Comparison of ENCODE assay signal across 8 cellular contexts in the genomic region with DNA sequence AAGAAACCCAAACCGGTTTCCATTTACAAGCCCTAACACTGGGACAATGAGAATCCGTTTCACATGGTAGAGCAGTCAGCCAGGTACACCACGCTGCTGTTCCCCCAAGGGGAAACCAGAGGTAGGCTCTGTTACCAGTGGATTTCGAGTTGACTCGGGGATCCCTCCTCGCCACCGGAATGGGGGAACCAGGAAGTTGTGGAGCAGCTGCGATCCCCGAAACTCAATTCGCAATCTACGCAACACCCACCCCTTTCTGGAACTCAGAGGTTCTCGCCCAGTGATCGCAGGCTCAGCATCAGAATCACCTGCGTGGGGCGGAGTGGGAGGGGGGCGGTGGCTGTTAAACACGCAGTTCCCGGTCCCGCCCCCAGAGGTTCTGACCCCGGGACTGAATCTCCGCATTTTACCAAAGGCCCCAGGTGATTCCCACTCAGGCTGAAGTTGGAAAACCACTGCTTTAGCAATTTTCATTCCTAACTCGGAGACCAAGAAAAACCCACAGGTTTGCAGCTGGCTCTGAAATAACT. TPM values are rescaled to one million over a fixed set of nuclear protein-coding genes. Genes with fewer than 3 reads are reported as not detected.
DNase-seq lines count a peak whose midpoint lies in the region; ATAC-seq, FAIRE-seq and TF ChIP-seq lines count a peak whose summit lies in the region.
"Not testable (repeated sequence)": the region's sequence is repeated elsewhere in the genome, so short reads cannot be mapped to it uniquely, and the experiment has no call there.

No MANE protein-coding gene starts in this region.

- not testable (repeated sequence) for TF ChIP-seq RAD21 in K562 (CRISPR knock-in tag; conservative IDR thresholded peaks at IDR 0.05 in 1 of 2, IDR thresholded peaks at IDR 0.05 in 1 of 2)

- DNase-seq in NCI-H128 (lab: John Stamatoyannopoulos, UW; ENCODE audit: unreplicated experiment) (peak; percentile 5), K562 (ENCODE audit: extremely low read depth in 1 of 4, low spot score in 3 of 4) (peak; percentile 13 to 55 (median 20)), cardiac septum (ENCODE audit: low spot score) (peak; percentile 78), nephron progenitor cell (peak; percentile 39)
- peak; percentile 83 for DNase-seq in activated CD4-positive, alpha-beta T cell treated with anti-CD3 and anti-CD28 coated beads for 4 hours
- peak; percentile 26 for DNase-seq in stimulated activated CD8-positive, alpha-beta memory T cell treated with anti-CD3 and anti-CD28 coated beads, Interleukin-12 subunit alpha, Interleukin-12 subunit beta, amount 100 ng/mL, for 24 hours (ENCODE audit: extremely low read depth)

- under 1% methylated on average over 21 of the region's 22 CpGs for WGBS in K562 (ENCODE audit: insufficient coverage, low coverage, missing lambda C conversion rate)

- not testable (repeated sequence) for TF ChIP-seq POLR2A in K562 (conservative IDR thresholded peaks at IDR 0.05)

- not testable (repeated sequence) for H3K9me3 ChIP-seq in BLaER1; K562 (replicated peaks; ENCODE audit: control insufficient read depth, insufficient read depth, low read depth, low read length)

- H3K4me2 ChIP-seq in BLaER1 (peak overlapping the region; percentile 94), K562 (ENCODE audit: insufficient read depth, low read length) (peak overlapping the region; percentile 86)

- not testable (repeated sequence) for H3K36me3 Mint-ChIP-seq in nephron progenitor cell (ENCODE audit: low read depth)

- not testable (repeated sequence) for H3K27me3 ChIP-seq in BLaER1; K562 (ENCODE audit: control insufficient read depth in 2 of 2, insufficient read depth in 2 of 2, low read length in 2 of 2)

- CTCF ChIA-PET in K562 (lab: Yijun Ruan, JAX; ENCODE audit: low intra/inter-chr PET ratio), result not testable (repeated sequence)

- H3K9ac ChIP-seq in BLaER1, result peak overlapping the region; percentile 83
- H3K9ac ChIP-seq in K562 (ENCODE audit: insufficient read depth in 1 of 2, low read depth in 2 of 2, low read length in 2 of 2), result peak overlapping the region; percentile 51 to 91

- peaks cover 30% of the 10 kb centered on the region for H3K4me1 Mint-ChIP-seq in nephron progenitor cell

- not testable (repeated sequence) for BruUV-seq in K562 (replicated peaks; lab: Mats Ljungman, UMichigan)

- TF ChIP-seq EP300 in K562 (IDR thresholded peaks at IDR 0.05; ENCODE audit: low read length), result not testable (repeated sequence)

- POLR2A ChIA-PET in K562 (lab: Yijun Ruan, JAX), result not testable (repeated sequence)

- H4K20me1 ChIP-seq in BLaER1, result peaks cover 51% of the 10 kb centered on the region
- H4K20me1 ChIP-seq in K562 (replicated peaks; ENCODE audit: control insufficient read depth, insufficient read depth, low read length), result not testable (repeated sequence)

- not testable (repeated sequence) for H3K36me3 ChIP-seq in BLaER1; K562 (ENCODE audit: control insufficient read depth, insufficient read depth, low read length)

- not testable (repeated sequence) for FAIRE-seq in K562 (lab: Jason Lieb, UNC)

- H2AFZ ChIP-seq in K562 (ENCODE audit: low read depth, low read length), result peak overlapping the region; percentile 87

- H3K27ac Mint-ChIP-seq in nephron progenitor cell, result not testable (repeated sequence)

- not testable (repeated sequence) for TF ChIP-seq CTCF in K562 (IDR thresholded peaks at IDR 0.05 in 2 of 3, conservative IDR thresholded peaks at IDR 0.05 in 1 of 3; ENCODE audit: insufficient read depth in 2 of 3, low read depth in 1 of 3, low read length in 3 of 3); nephron progenitor cell (IDR thresholded peaks at IDR 0.05)

- H3K27me3 Mint-ChIP-seq in nephron progenitor cell (ENCODE audit: low read depth, poor library complexity), result peaks cover 23% of the 10 kb centered on the region

- H3K27ac ChIP-seq in BLaER1, result peak overlapping the region; percentile 78
- H3K27ac ChIP-seq in K562 (ENCODE audit: extremely low read depth, low read depth, low read length), result not testable (repeated sequence)

- not testable (repeated sequence) for H3K9me1 ChIP-seq in K562 (ENCODE audit: control insufficient read depth, insufficient read depth, low read length)

- H3K79me2 ChIP-seq in K562 (ENCODE audit: control insufficient read depth, insufficient read depth, low read length), result peaks cover 15% of the 10 kb centered on the region

- H3K4me3 ChIP-seq in BLaER1 (peak overlapping the region; percentile 81), K562 (peak overlapping the region; percentile 68)

- in situ Hi-C loops in K562 (cut with MboI), result not testable (repeated sequence)

- intact Hi-C loops in K562 (cut with micrococcal nuclease); cardiac septum (cut with DNase I): not testable (repeated sequence)

- not testable (repeated sequence) for H3K9me3 Mint-ChIP-seq in nephron progenitor cell

- peak overlapping the region; percentile 83 for H3K4me3 Mint-ChIP-seq in nephron progenitor cell

- ATAC-seq in GM21717 (IDR thresholded peaks at IDR 0.05; ENCODE audit: unreplicated experiment) (peak; percentile 32), K562 (peak; percentile 45)

- peaks cover 27% of the 10 kb centered on the region for H3K4me1 ChIP-seq in BLaER1
- H3K4me1 ChIP-seq in K562 (replicated peaks in 1 of 2; ENCODE audit: control insufficient read depth in 2 of 2, insufficient read depth in 2 of 2, low read length in 2 of 2), result peaks cover 0 to 11% of the 10 kb centered on the region in 2 experiments; a peak in 3 of 5 replicates

TF ChIP-seq in K562, 482 proteins besides CTCF, POLR2A, EP300 and RAD21 (continues in another document):
- TF ChIP-seq, protein P1, sequence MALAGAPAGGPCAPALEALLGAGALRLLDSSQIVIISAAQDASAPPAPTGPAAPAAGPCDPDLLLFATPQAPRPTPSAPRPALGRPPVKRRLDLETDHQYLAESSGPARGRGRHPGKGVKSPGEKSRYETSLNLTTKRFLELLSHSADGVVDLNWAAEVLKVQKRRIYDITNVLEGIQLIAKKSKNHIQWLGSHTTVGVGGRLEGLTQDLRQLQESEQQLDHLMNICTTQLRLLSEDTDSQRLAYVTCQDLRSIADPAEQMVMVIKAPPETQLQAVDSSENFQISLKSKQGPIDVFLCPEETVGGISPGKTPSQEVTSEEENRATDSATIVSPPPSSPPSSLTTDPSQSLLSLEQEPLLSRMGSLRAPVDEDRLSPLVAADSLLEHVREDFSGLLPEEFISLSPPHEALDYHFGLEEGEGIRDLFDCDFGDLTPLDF (CRISPR knock-in tag; IDR thresholded peaks at IDR 0.05), result 0 out of 2 replicates have a peak, but pooled peaks have one; percentile 21
- TF ChIP-seq CXXC5 (CRISPR knock-in tag; IDR thresholded peaks at IDR 0.05), result peak; percentile 22; the same call in 1 of the 2 replicates
- 0 out of 2 replicates have a peak, but pooled peaks have one; percentile 20 for TF ChIP-seq CTBP1 (IDR thresholded peaks at IDR 0.05; ENCODE audit: borderline replicate concordance)
- TF ChIP-seq, protein P2, sequence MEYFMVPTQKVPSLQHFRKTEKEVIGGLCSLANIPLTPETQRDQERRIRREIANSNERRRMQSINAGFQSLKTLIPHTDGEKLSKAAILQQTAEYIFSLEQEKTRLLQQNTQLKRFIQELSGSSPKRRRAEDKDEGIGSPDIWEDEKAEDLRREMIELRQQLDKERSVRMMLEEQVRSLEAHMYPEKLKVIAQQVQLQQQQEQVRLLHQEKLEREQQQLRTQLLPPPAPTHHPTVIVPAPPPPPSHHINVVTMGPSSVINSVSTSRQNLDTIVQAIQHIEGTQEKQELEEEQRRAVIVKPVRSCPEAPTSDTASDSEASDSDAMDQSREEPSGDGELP (CRISPR knock-in tag; IDR thresholded peaks at IDR 0.05; ENCODE audit: borderline replicate concordance), result peak; percentile 43
- TF ChIP-seq ZEB2 (IDR thresholded peaks at IDR 0.05), result 0 out of 2 replicates have a peak, but pooled peaks have one; percentile 21
- 0 out of 2 replicates have a peak, but pooled peaks have one; percentile 22 for TF ChIP-seq CREM (IDR thresholded peaks at IDR 0.05; ENCODE audit: low read depth)
- TF ChIP-seq HDAC1 (IDR thresholded peaks at IDR 0.05), result peak in 1 of 2 experiments; percentile 27; a peak in 1 of 4 replicates
- peak; percentile 76 for TF ChIP-seq HNRNPLL (IDR thresholded peaks at IDR 0.05; ENCODE audit: low read depth, low read length, poor library complexity, severe bottlenecking)
- peak; percentile 28; the same call in 1 of the 2 replicates for TF ChIP-seq EGR1 (conservative IDR thresholded peaks at IDR 0.05)
- TF ChIP-seq, protein P3, sequence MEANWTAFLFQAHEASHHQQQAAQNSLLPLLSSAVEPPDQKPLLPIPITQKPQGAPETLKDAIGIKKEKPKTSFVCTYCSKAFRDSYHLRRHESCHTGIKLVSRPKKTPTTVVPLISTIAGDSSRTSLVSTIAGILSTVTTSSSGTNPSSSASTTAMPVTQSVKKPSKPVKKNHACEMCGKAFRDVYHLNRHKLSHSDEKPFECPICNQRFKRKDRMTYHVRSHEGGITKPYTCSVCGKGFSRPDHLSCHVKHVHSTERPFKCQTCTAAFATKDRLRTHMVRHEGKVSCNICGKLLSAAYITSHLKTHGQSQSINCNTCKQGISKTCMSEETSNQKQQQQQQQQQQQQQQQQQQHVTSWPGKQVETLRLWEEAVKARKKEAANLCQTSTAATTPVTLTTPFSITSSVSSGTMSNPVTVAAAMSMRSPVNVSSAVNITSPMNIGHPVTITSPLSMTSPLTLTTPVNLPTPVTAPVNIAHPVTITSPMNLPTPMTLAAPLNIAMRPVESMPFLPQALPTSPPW (CRISPR knock-in tag; IDR thresholded peaks at IDR 0.05), result peak; percentile 48

RNA-seq across cellular contexts. Expression of a gene that starts 49.2 kb away (rescaled TPM):
- 91.0 and 117 TPM in 2 replicates for total RNA-seq in K562 (2011; cell fraction: chromatin; rRNA removed; ENCODE audit: low replicate concordance)
- total RNA-seq in K562 (2011; cell fraction: nucleolus; rRNA removed), result 62.0 and 64.2 TPM in 2 replicates
- 66.8 and 71.5 TPM in 2 replicates for total RNA-seq in K562 (2011; cell fraction: nucleoplasm; rRNA removed)
- total RNA-seq in K562 (2014; rRNA removed) (10.9 and 15.4 TPM in 2 replicates), K562 (2014; rRNA removed; fragmentation: Illumina TruSeq; extraction: Trizol) (15.9 and 16.8 TPM in 2 replicates), K562 (2015; rRNA removed; fragmentation: Illumina TruSeq; extraction: Trizol) (19.2 and 19.5 TPM in 2 replicates), K562 (2021) (26.0 and 26.9 TPM in 2 replicates), cardiac septum (22.5 TPM)
- polyA plus RNA-seq in K562 (2011; rRNA removed) (33.6 and 35.7 TPM in 2 replicates), K562 (2014; fragmentation: Illumina TruSeq; extraction: Trizol) (26.1 and 28.0 TPM in 2 replicates), K562 (2014; fragmentation: Nextera tagmentation; extraction: Ambion mirVana) (1 to 10 TPM; 4.9 to 7.8 TPM), K562 (2014; rRNA removed) (19.1 and 21.0 TPM in 2 replicates)
- polyA plus RNA-seq in K562 (2011; cell fraction: cytosol; rRNA removed), result 24.5 and 29.6 TPM in 2 replicates
- 63.0 and 86.6 TPM in 2 replicates for polyA plus RNA-seq in K562 (2011; cell fraction: nucleus; rRNA removed)
- polyA plus RNA-seq in K562 (2012), result 17.4 and 19.5 TPM in 2 replicates
- polyA minus RNA-seq in K562 (2011; rRNA and poly(A)+ RNA removed), result 47.9 and 56.3 TPM in 2 replicates
- polyA minus RNA-seq in K562 (2011; cell fraction: cytosol; rRNA and poly(A)+ RNA removed), result 24.7 and 27.3 TPM in 2 replicates
- polyA minus RNA-seq in K562 (2011; cell fraction: nucleus; rRNA and poly(A)+ RNA removed), result 30.4 and 39.0 TPM in 2 replicates

Comparison
In these comparisons a context has a peak if more than half of its experiments do, and no peak if none do; other contexts are left out.
1. DNase-seq: peak in every context shown above with its lines; median percentile 83 in activated CD4-positive, alpha-beta T cell treated with anti-CD3 and anti-CD28 coated beads for 4 hours; 78 in cardiac septum; 39 in nephron progenitor cell; 26 in stimulated activated CD8-positive, alpha-beta memory T cell treated with anti-CD3 and anti-CD28 coated beads, Interleukin-12 subunit alpha, Interleukin-12 subunit beta, amount 100 ng/mL, for 24 hours; 20 in K562; 5 in NCI-H128.